In the genomic region with DNA sequence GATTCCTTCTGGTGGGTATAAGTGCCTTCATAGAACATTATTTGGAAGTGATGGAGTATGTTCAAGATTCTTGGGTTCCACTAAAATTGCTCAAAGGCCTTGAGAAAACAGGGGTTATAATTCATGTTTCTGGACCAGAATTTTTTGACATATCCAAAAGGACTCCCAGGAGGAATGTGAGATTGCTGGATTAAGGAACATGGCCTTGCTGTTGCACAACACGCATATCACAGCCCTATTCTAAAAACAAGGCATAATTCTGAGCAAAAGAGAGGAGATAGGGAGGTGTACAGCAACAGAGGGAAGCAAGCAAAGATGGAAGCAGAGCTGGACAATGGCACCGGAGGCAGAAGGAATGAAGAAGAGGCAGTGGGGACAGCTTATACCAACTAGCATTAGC, we compare ENCODE assay signal across 21 cellular contexts.
DNase-seq lines count a peak whose midpoint lies in the region; ATAC-seq and TF ChIP-seq lines count a peak whose summit lies in the region.
"Had no signal": no experiment of that assay in that cellular context is flagged by ENCODE, and none has a peak within 500 bp of the region (broad histone marks: within the 10 kb centered on the region; RNA-seq: fewer than 3 reads in every experiment).

No MANE protein-coding gene starts in this region.

- H3K4me3 ChIP-seq in gastroesophageal sphincter (no peak overlapping the region), aorta (ENCODE audit: low read length in 2 of 2) (no peak overlapping the region)

- H3K27ac ChIP-seq in gastroesophageal sphincter = peak overlapping the region in 3 of 4 donors; percentile 18 to 58 (median 46)
- peak overlapping the region; percentile 47 to 90 for H3K27ac ChIP-seq in aorta (ENCODE audit: low read depth in 1 of 2, low read length in 2 of 2)
- H3K27ac ChIP-seq: 22Rv1, C4-2B had no signal

- TF ChIP-seq CTCF in gastroesophageal sphincter (IDR thresholded peaks at IDR 0.05) = no peak

- no peaks in the 10 kb centered on the region for H3K9me3 ChIP-seq in gastroesophageal sphincter
- H3K9me3 ChIP-seq in aorta (ENCODE audit: control insufficient read depth, low read length) = no peaks in the 10 kb centered on the region

- H3K27me3 ChIP-seq in gastroesophageal sphincter (no peaks in the 10 kb centered on the region), aorta (ENCODE audit: control insufficient read depth in 1 of 2, insufficient read depth in 2 of 2, low read length in 1 of 2) (no peaks in the 10 kb centered on the region)

- ATAC-seq in Right ventricle myocardium inferior = peak; percentile 66
- ATAC-seq in gastroesophageal sphincter = peak; percentile 77
- peak; percentile 77 for ATAC-seq in sciatic nerve
- peak; percentile 75 for ATAC-seq in aorta (ENCODE audit: low FRiP score)
- ATAC-seq in HG03457 (IDR thresholded peaks at IDR 0.05; ENCODE audit: unreplicated experiment) = no peak
- ATAC-seq: PC-3 had no signal

- no peak for DNase-seq in Right ventricle myocardium inferior (ENCODE audit: missing footprints)
- no peak for DNase-seq in cardiac septum (ENCODE audit: low spot score)
- DNase-seq in sciatic nerve (ENCODE audit: low spot score) = no peak
- no peak for DNase-seq in aorta
- DNase-seq in DMS 273 treated with DMSO at 0.1 percent for 48 hours (lab: John Stamatoyannopoulos, UW) = no peak
- no peak for DNase-seq in GM19238 (ENCODE audit: insufficient read length, low spot score)
- DNase-seq: AML-193, DND-41, H7, MM.1S, NCI-H1092, NCI-H1436 treated with DMSO at 0.1 percent for 48 hours, NCI-H2029, NCI-H345, NCI-H524 treated with DMSO at 0.1 percent for 48 hours, PC-3, RPMI8226 had no signal

- 61 to 73% methylated on average over 2 of the region's 2 CpGs for WGBS in gastroesophageal sphincter (ENCODE audit: low coverage in 1 of 2), 2 donors
- 7 to 8% methylated on average over 2 of the region's 2 CpGs for WGBS in aorta, 2 donors

- TF ChIP-seq EP300 in gastroesophageal sphincter (IDR thresholded peaks at IDR 0.05) = no peak

- peaks cover 0 to 60% (median 16%) of the 10 kb centered on the region in 3 donors for H3K4me1 ChIP-seq in gastroesophageal sphincter
- H3K4me1 ChIP-seq in aorta (ENCODE audit: control insufficient read depth in 1 of 2, insufficient read depth in 2 of 2, low read length in 2 of 2) = peaks cover 12 to 31% of the 10 kb centered on the region in 2 donors

- intact Hi-C loops in Right ventricle myocardium inferior (cut with DNase I) (no loop called here), cardiac septum (cut with DNase I) (loop anchor here (10.0 kb wide), 1 partner anchor 177 kb away; no protein-coding TSS in a partner anchor), sciatic nerve (cut with DNase I) (loop anchor here (5.0 kb wide), 1 partner anchor 91 kb away; no protein-coding TSS in a partner anchor), aorta (cut with DNase I) (loop anchor here (5.0 to 10.0 kb wide), 7 partner anchors 83 to 543 kb away; a partner anchor contains a TSS)

- no peak for TF ChIP-seq POLR2A in gastroesophageal sphincter (IDR thresholded peaks at IDR 0.05)

- no peaks in the 10 kb centered on the region for H3K36me3 ChIP-seq in gastroesophageal sphincter
- no peaks in the 10 kb centered on the region for H3K36me3 ChIP-seq in aorta (ENCODE audit: control insufficient read depth in 1 of 2, insufficient read depth in 2 of 2, low read length in 1 of 2)
